ENCODE assay signal across 8 cellular contexts in genomic region chr22:19855504-19856409, GRCh38. TPM values are rescaled to one million over a fixed set of nuclear protein-coding genes. Genes with fewer than 3 reads are reported as not detected.
DNase-seq lines count a peak whose midpoint lies in the region; ATAC-seq, FAIRE-seq and TF ChIP-seq lines count a peak whose summit lies in the region.

No MANE protein-coding gene starts in this region.

- no peaks in the 10 kb centered on the region for H3K27me3 ChIP-seq in CD8-positive, alpha-beta memory T cell (ENCODE audit: insufficient read depth, low read length, poor library complexity, severe bottlenecking)
- H3K27me3 ChIP-seq in HL-60 (ENCODE audit: insufficient read depth, poor library complexity, severe bottlenecking) (no peaks in the 10 kb centered on the region), RWPE2 (ENCODE audit: insufficient read depth, poor library complexity, severe bottlenecking) (no peaks in the 10 kb centered on the region), cardiac muscle cell (no peaks in the 10 kb centered on the region)

- peak overlapping the region; percentile 91 to 99 (median 94) for H3K4me3 Mint-ChIP-seq in CD8-positive, alpha-beta memory T cell
- H3K4me3 Mint-ChIP-seq in progenitor cell of endocrine pancreas (ENCODE audit: low read depth): peak overlapping the region; percentile 91

- ATAC-seq in GM19395 (IDR thresholded peaks at IDR 0.05; ENCODE audit: unreplicated experiment) (peak; percentile 14), RWPE2 (ENCODE audit: low read depth) (peak; percentile 41)

- H3K4me1 Mint-ChIP-seq in CD8-positive, alpha-beta memory T cell: peaks cover 29 to 47% (median 42%) of the 10 kb centered on the region in 3 donors
- H3K4me1 Mint-ChIP-seq in progenitor cell of endocrine pancreas (ENCODE audit: low read depth): peaks cover 22% of the 10 kb centered on the region

- peak overlapping the region; percentile 90 for H3K4me3 ChIP-seq in CD8-positive, alpha-beta memory T cell (ENCODE audit: low read length)
- H3K4me3 ChIP-seq in HL-60 (replicated peaks; ENCODE audit: insufficient read depth, low read length) (peak overlapping the region; percentile 90), RWPE2 (ENCODE audit: severe bottlenecking) (peak overlapping the region; percentile 65), cardiac muscle cell (peak overlapping the region; percentile 80)

- no peaks in the 10 kb centered on the region for H3K27me3 Mint-ChIP-seq in CD8-positive, alpha-beta memory T cell
- no peaks in the 10 kb centered on the region for H3K27me3 Mint-ChIP-seq in progenitor cell of endocrine pancreas

- POLR2A ChIA-PET in CD8-positive, alpha-beta memory T cell (lab: Charles Lee): interaction anchor here (1.0 to 2.7 kb wide), 2 partner anchors 34 to 36 kb away, joined by 3 to 25 read pairs; no protein-coding TSS in a partner anchor

- no peaks in the 10 kb centered on the region for H3K9me3 ChIP-seq in CD8-positive, alpha-beta memory T cell (ENCODE audit: low read length)
- no peaks in the 10 kb centered on the region for H3K9me3 ChIP-seq in RWPE2 (ENCODE audit: severe bottlenecking)
- H3K9me3 ChIP-seq in cardiac muscle cell (ENCODE audit: low read depth): no peaks in the 10 kb centered on the region

- no peak for FAIRE-seq in D721Med (lab: Jason Lieb, UNC)

- H3K27ac Mint-ChIP-seq in CD8-positive, alpha-beta memory T cell: peak overlapping the region; percentile 94 to 98 (median 96)
- peak overlapping the region; percentile 93 for H3K27ac Mint-ChIP-seq in progenitor cell of endocrine pancreas

- peaks cover 27% of the 10 kb centered on the region for H3K4me1 ChIP-seq in CD8-positive, alpha-beta memory T cell (ENCODE audit: insufficient read depth, low read length)
- H3K4me1 ChIP-seq in RWPE2 (ENCODE audit: insufficient read depth, poor library complexity, severe bottlenecking) (peaks cover 8% of the 10 kb centered on the region), cardiac muscle cell (ENCODE audit: low read depth) (peaks cover 8% of the 10 kb centered on the region)

- peak; percentile 27 to 58 (median 44) for DNase-seq in CD8-positive, alpha-beta memory T cell
- DNase-seq in HL-60 (ENCODE audit: low read depth in 1 of 2, low spot score in 1 of 2): peak in 1 of 2 experiments; percentile 82
- peak; percentile 74 for DNase-seq in RWPE2 (ENCODE audit: low spot score)
- peak; percentile 54 for DNase-seq in activated naive CD4-positive, alpha-beta T cell treated with anti-CD3 and anti-CD28 coated beads, Interleukin-2, amount 50 U/mL, for 16 hours
- peak in 1 of 2 donors; percentile 78 for DNase-seq in cardiac muscle cell (ENCODE audit: low read depth in 1 of 2, low spot score in 1 of 2)
- no peak for DNase-seq in progenitor cell of endocrine pancreas (ENCODE audit: low spot score, unreplicated experiment)
- no peak for DNase-seq in D721Med (ENCODE audit: insufficient read length, low spot score)

- peak overlapping the region; percentile 97 for H3K27ac ChIP-seq in CD8-positive, alpha-beta memory T cell (ENCODE audit: low read depth, low read length)
- H3K27ac ChIP-seq in HL-60 (replicated peaks): peak overlapping the region; percentile 98
- peak overlapping the region; percentile 77 for H3K27ac ChIP-seq in RWPE2 (ENCODE audit: poor library complexity, severe bottlenecking)
- H3K27ac ChIP-seq in cardiac muscle cell: peak overlapping the region; percentile 76

- H3K36me3 Mint-ChIP-seq in CD8-positive, alpha-beta memory T cell: peaks cover 0 to 29% (median 0%) of the 10 kb centered on the region in 3 donors
- H3K36me3 Mint-ChIP-seq in progenitor cell of endocrine pancreas (ENCODE audit: insufficient read depth): peaks cover 5% of the 10 kb centered on the region

- CTCF ChIA-PET in CD8-positive, alpha-beta memory T cell (lab: Charles Lee): interaction anchor here (1.1 to 3.1 kb wide), 2 partner anchors 36 to 255 kb away, joined by 3 to 10 read pairs; no protein-coding TSS in a partner anchor

- TF ChIP-seq CTCF in HL-60 (IDR thresholded peaks at IDR 0.05; ENCODE audit: insufficient read depth, low read length) (no peak), RWPE2 (IDR thresholded peaks at IDR 0.05; ENCODE audit: poor library complexity, severe bottlenecking) (no peak), cardiac muscle cell (IDR thresholded peaks at IDR 0.05; ENCODE audit: low read depth, low read length) (no peak), progenitor cell of endocrine pancreas (IDR thresholded peaks at IDR 0.05; ENCODE audit: unreplicated experiment) (no peak), D721Med (IDR thresholded peaks at IDR 0.05; ENCODE audit: insufficient read depth, missing control alignments) (no peak)

- peaks cover 12% of the 10 kb centered on the region for H3K36me3 ChIP-seq in CD8-positive, alpha-beta memory T cell (ENCODE audit: insufficient read depth, low read length)
- H3K36me3 ChIP-seq in RWPE2 (ENCODE audit: low read depth) (peaks cover 22% of the 10 kb centered on the region), cardiac muscle cell (peaks cover 8% of the 10 kb centered on the region)

- no peaks in the 10 kb centered on the region for H3K9me3 Mint-ChIP-seq in CD8-positive, alpha-beta memory T cell
- H3K9me3 Mint-ChIP-seq in progenitor cell of endocrine pancreas (ENCODE audit: low read depth): peaks cover 5% of the 10 kb centered on the region

RNA-seq across cellular contexts. Expression of gene GNB1L, which starts 1.1 kb away (rescaled TPM):
- 10 to 100 TPM; 16.6 to 17.9 TPM for total RNA-seq in CD8-positive, alpha-beta memory T cell
- 14.2 TPM for polyA plus RNA-seq in CD8-positive, alpha-beta memory T cell
- total RNA-seq in cardiac muscle cell (5.3 and 5.5 TPM in 2 replicates), progenitor cell of endocrine pancreas (9.0 and 9.9 TPM in 2 replicates)
- 3.5 and 9.7 TPM in 2 replicates for polyA plus RNA-seq in cardiac muscle cell

RNA-seq across cellular contexts. Expression of gene RTL10, which starts 1.1 kb away (rescaled TPM):
- 10 to 100 TPM; 18.1 to 23.2 TPM for total RNA-seq in CD8-positive, alpha-beta memory T cell
- 10.8 TPM for polyA plus RNA-seq in CD8-positive, alpha-beta memory T cell
- total RNA-seq in cardiac muscle cell (19.2 and 20.9 TPM in 2 replicates), progenitor cell of endocrine pancreas (27.2 and 27.4 TPM in 2 replicates)
- 11.9 and 15.7 TPM in 2 replicates for polyA plus RNA-seq in cardiac muscle cell

Comparison
In these comparisons a context has a peak if more than half of its experiments do, and no peak if none do; other contexts are left out.
1. DNase-seq: peak in CD8-positive, alpha-beta memory T cell (5 of 5), RWPE2 (single experiment) and activated naive CD4-positive, alpha-beta T cell treated with anti-CD3 and anti-CD28 coated beads, Interleukin-2, amount 50 U/mL, for 16 hours (single experiment); none in progenitor cell of endocrine pancreas (single experiment) and D721Med (single experiment).
2. Peak in every context shown above with its lines, with median percentiles within 50 percentile points of each other: H3K27ac ChIP-seq and H3K4me3 ChIP-seq.